ENCODE assay signal across 12 cellular contexts in genomic region chr22:30572840-30573593, GRCh38. TPM values are rescaled to one million over a fixed set of nuclear protein-coding genes. Genes with fewer than 3 reads are reported as not detected.
DNase-seq lines count a peak whose midpoint lies in the region; ATAC-seq lines count a peak whose summit lies in the region.
"Had no signal": no experiment of that assay in that cellular context is flagged by ENCODE, and none has a peak within 500 bp of the region (broad histone marks: within the 10 kb centered on the region; RNA-seq: fewer than 3 reads in every experiment).

No MANE protein-coding gene starts in this region.

- peak; percentile 78 for DNase-seq in Caki2 (ENCODE audit: low read depth)
- peak; percentile 40 for DNase-seq in SK-MEL-5 (ENCODE audit: low read depth, low spot score)
- DNase-seq in hypothalamus (lab: John Stamatoyannopoulos, UW) = peak in 42 of 51 donors; percentile 7 to 79 (median 43)
- peak; percentile 33 to 95 (median 65) for DNase-seq in posterior cingulate gyrus
- no peak for DNase-seq in activated gamma-delta T cell (lab: John Stamatoyannopoulos, UW)
- DNase-seq: cortex of kidney, GDM1, NCI-H446 had no signal

- ATAC-seq in GM21529 (IDR thresholded peaks at IDR 0.05; ENCODE audit: unreplicated experiment) (no peak), HG02642 (IDR thresholded peaks at IDR 0.05; ENCODE audit: poor library complexity, unreplicated experiment) (no peak), HG02678 (IDR thresholded peaks at IDR 0.05; ENCODE audit: unreplicated experiment) (no peak)

- intact Hi-C loops in posterior cingulate gyrus (cut with DNase I) = no loop called here

- in situ Hi-C loops in Caki2 (cut with HindIII; ENCODE audit: low pct_unique_long_range_greater_than_20kb, low sequenced_read_pairs) (no loop called here), SK-MEL-5 (cut with HindIII; ENCODE audit: low pct_unique_long_range_greater_than_20kb, low sequenced_read_pairs) (no loop called here)

RNA-seq across cellular contexts. Expression of gene GAL3ST1, which starts 1.4 kb away (rescaled TPM):
- 46.3 and 76.4 TPM in 2 replicates for total RNA-seq in Caki2 (2014; rRNA removed; shearing (Covaris generic); ENCODE audit: low replicate concordance)
- total RNA-seq in SK-MEL-5 (2014; rRNA removed; shearing (Covaris generic)) = 0.55 and 0.96 TPM in 2 replicates
- polyA plus RNA-seq in SK-MEL-5 (2015; cell fraction: cytosol; rRNA removed) = 0.71 and 0.90 TPM in 2 replicates
- not detected in 2 replicates for polyA plus RNA-seq in SK-MEL-5 (2015; cell fraction: nucleus; rRNA removed)

RNA-seq across cellular contexts. Expression of gene PES1, which starts 18.7 kb away (rescaled TPM):
- total RNA-seq in Caki2 (2014; rRNA removed; shearing (Covaris generic); ENCODE audit: low replicate concordance) = 179 and 184 TPM in 2 replicates
- 185 and 200 TPM in 2 replicates for total RNA-seq in SK-MEL-5 (2014; rRNA removed; shearing (Covaris generic))
- 163 and 168 TPM in 2 replicates for polyA plus RNA-seq in SK-MEL-5 (2015; cell fraction: cytosol; rRNA removed)
- polyA plus RNA-seq in SK-MEL-5 (2015; cell fraction: nucleus; rRNA removed) = 85.1 and 121 TPM in 2 replicates

RNA-seq across cellular contexts. Expression of gene SEC14L6, which starts 26.5 kb away (rescaled TPM):
- total RNA-seq in Caki2 (2014; rRNA removed; shearing (Covaris generic); ENCODE audit: low replicate concordance) = 28.2 and 51.2 TPM in 2 replicates
- not detected in 2 replicates for total RNA-seq in SK-MEL-5 (2014; rRNA removed; shearing (Covaris generic))
- polyA plus RNA-seq in SK-MEL-5 (2015; cell fraction: cytosol; rRNA removed) = not detected in 2 replicates
- polyA plus RNA-seq in SK-MEL-5 (2015; cell fraction: nucleus; rRNA removed) = not detected in 2 replicates
- total RNA-seq: Right ventricle myocardium superior had no signal

RNA-seq across cellular contexts. Expression of gene TCN2, which starts 34.0 kb away (rescaled TPM):
- total RNA-seq in Caki2 (2014; rRNA removed; shearing (Covaris generic); ENCODE audit: low replicate concordance) = 44.8 and 55.6 TPM in 2 replicates
- total RNA-seq in SK-MEL-5 (2014; rRNA removed; shearing (Covaris generic)) = 1.8 and 2.0 TPM in 2 replicates
- 1.6 and 2.5 TPM in 2 replicates for polyA plus RNA-seq in SK-MEL-5 (2015; cell fraction: cytosol; rRNA removed)
- 0.81 and 2.4 TPM in 2 replicates for polyA plus RNA-seq in SK-MEL-5 (2015; cell fraction: nucleus; rRNA removed)

Comparison
In these comparisons a context has a peak if more than half of its experiments do, and no peak if none do; other contexts are left out.
1. RNA of gene GAL3ST1, which starts 1.4 kb away (total RNA-seq): 46.3 to 76.4 TPM in Caki2; 0.55 to 0.96 TPM in SK-MEL-5; every median in the first group is over 10 times any median in the second.
2. RNA of gene SEC14L6, which starts 26.5 kb away (total RNA-seq): 28.2 to 51.2 TPM in Caki2; not detected in SK-MEL-5; every median in the first group is over 10 times any median in the second.